Comparison of ENCODE assay signal across 12 cellular contexts in genomic region chr9:123548749-123549545, GRCh38.
DNase-seq lines count a peak whose midpoint lies in the region; FAIRE-seq and TF ChIP-seq lines count a peak whose summit lies in the region.
"Had no signal": no experiment of that assay in that cellular context is flagged by ENCODE, and none has a peak within 500 bp of the region (broad histone marks: within the 10 kb centered on the region; RNA-seq: fewer than 3 reads in every experiment).

No MANE protein-coding gene starts in this region.

- no peaks in the 10 kb centered on the region for H3K9me3 Mint-ChIP-seq in chondrocyte (ENCODE audit: low read depth)
- H3K9me3 Mint-ChIP-seq: activated B cell treated with CpG ODN at 0.5 μM for 24 hours had no signal

- TF ChIP-seq CTCF in chondrocyte (IDR thresholded peaks at IDR 0.05) = no peak

- DNase-seq in CD1c-positive myeloid dendritic cell (ENCODE audit: extremely low spot score) (peak; percentile 87), OCI-M1 (lab: John Stamatoyannopoulos, UW) (peak; percentile 78), amniotic epithelial cell (ENCODE audit: low read depth) (peak; percentile 89), chondrocyte (ENCODE audit: low spot score) (no peak), GM03348 (ENCODE audit: low spot score) (no peak), GM19238 (ENCODE audit: insufficient read length, low spot score) (no peak), urothelium cell line (ENCODE audit: low spot score) (no peak)
- DNase-seq in stimulated activated CD4-positive, alpha-beta T cell treated with anti-CD3 and anti-CD28 coated beads, Interleukin-15, amount 100 ng/mL, for 24 hours = peak; percentile 85
- DNase-seq: activated B cell treated with CpG ODN at 0.5 μM for 24 hours, hippocampal formation, NCI-H1092 treated with DMSO at 0.1 percent for 48 hours had no signal

- H3K4me1 Mint-ChIP-seq in chondrocyte (ENCODE audit: low read depth) = no peaks in the 10 kb centered on the region
- H3K4me1 Mint-ChIP-seq: activated B cell treated with CpG ODN at 0.5 μM for 24 hours had no signal

- H3K27ac Mint-ChIP-seq in chondrocyte (ENCODE audit: unreplicated experiment) = no peak overlapping the region
- H3K27ac Mint-ChIP-seq: activated B cell treated with CpG ODN at 0.5 μM for 24 hours had no signal

- H3K36me3 Mint-ChIP-seq in chondrocyte (ENCODE audit: low read depth) = no peaks in the 10 kb centered on the region

- H3K27me3 Mint-ChIP-seq in chondrocyte (ENCODE audit: low read depth) = no peaks in the 10 kb centered on the region
- H3K27me3 Mint-ChIP-seq: activated B cell treated with CpG ODN at 0.5 μM for 24 hours had no signal

- FAIRE-seq in urothelium cell line (lab: Jason Lieb, UNC) = no peak
- FAIRE-seq: colon had no signal

- no peak overlapping the region for H3K4me3 Mint-ChIP-seq in chondrocyte (ENCODE audit: unreplicated experiment)
- H3K4me3 Mint-ChIP-seq: activated B cell treated with CpG ODN at 0.5 μM for 24 hours had no signal

Comparison
In these comparisons a context has a peak if more than half of its experiments do, and no peak if none do; other contexts are left out.
1. DNase-seq: peak in CD1c-positive myeloid dendritic cell (single experiment), OCI-M1 (single experiment), amniotic epithelial cell (single experiment) and stimulated activated CD4-positive, alpha-beta T cell treated with anti-CD3 and anti-CD28 coated beads, Interleukin-15, amount 100 ng/mL, for 24 hours (single experiment); none in chondrocyte (single experiment), GM03348 (single experiment), GM19238 (single experiment) and urothelium cell line (single experiment).